29 cellular contexts compared by ENCODE assay signal in genomic region chr14:105150026-105150367, GRCh38.
"Had no signal": no experiment of that assay in that cellular context is flagged by ENCODE, and none has a peak within 500 bp of the region (broad histone marks: within the 10 kb centered on the region; RNA-seq: fewer than 3 reads in every experiment).

No MANE protein-coding gene starts in this region.

- H3K36me3 ChIP-seq: adrenal gland had no signal

- H3K9me3 ChIP-seq: adrenal gland, body of pancreas, esophagus muscularis mucosa, gastrocnemius medialis had no signal

- ATAC-seq: activated CD4-positive, CD25-positive, alpha-beta regulatory T cell treated with anti-CD3 and anti-CD28 coated beads, Interleukin-2, amount 50 U/mL, for 24 hours; activated CD8-positive, alpha-beta T cell treated with anti-CD3 and anti-CD28 coated beads for 36 hours; activated naive CD8-positive, alpha-beta T cell treated with anti-CD3 and anti-CD28 coated beads, Interleukin-2, amount 50 U/mL, for 24 hours; activated T-cell treated with anti-CD3 and anti-CD28 coated beads, Interleukin-2, amount 50 U/mL, for 4 hours; body of pancreas; effector memory CD8-positive, alpha-beta T cell; foreskin keratinocyte; gastrocnemius medialis; T-helper 17 cell had no signal

- H3K4me3 ChIP-seq: adrenal gland, body of pancreas, esophagus muscularis mucosa, gastrocnemius medialis had no signal

- H3K27me3 ChIP-seq: adrenal gland, body of pancreas, esophagus muscularis mucosa, foreskin keratinocyte, gastrocnemius medialis had no signal

- H3K4me1 ChIP-seq: adrenal gland, body of pancreas, foreskin keratinocyte had no signal

- H3K9me3 Mint-ChIP-seq: activated B cell treated with CpG ODN at 0.5 μM for 24 hours; activated CD8-positive, alpha-beta T cell treated with anti-CD3 and anti-CD28 coated beads for 36 hours; activated naive CD4-positive, alpha-beta T cell treated with anti-CD3 and anti-CD28 coated beads, Interleukin-2, amount 50 U/mL, for 24 hours; activated naive CD8-positive, alpha-beta T cell treated with anti-CD3 and anti-CD28 coated beads for 36 hours; activated naive CD8-positive, alpha-beta T cell treated with anti-CD3 and anti-CD28 coated beads, Interleukin-2, amount 50 U/mL, for 24 hours; activated T-cell treated with anti-CD3 and anti-CD28 coated beads, Interleukin-2, amount 50 U/mL, for 4 hours; effector memory CD8-positive, alpha-beta T cell; T-helper 2 cell treated with Interferon-gamma antibody and Interleukin-4, amounts not matched to agents 5 μg/mL and 100 μg/mL, for 36 hours had no signal

- H3K27me3 Mint-ChIP-seq: activated B cell treated with CpG ODN at 0.5 μM for 24 hours; activated CD8-positive, alpha-beta T cell treated with anti-CD3 and anti-CD28 coated beads for 36 hours; activated naive CD4-positive, alpha-beta T cell treated with anti-CD3 and anti-CD28 coated beads, Interleukin-2, amount 50 U/mL, for 24 hours; activated naive CD8-positive, alpha-beta T cell treated with anti-CD3 and anti-CD28 coated beads for 36 hours; activated naive CD8-positive, alpha-beta T cell treated with anti-CD3 and anti-CD28 coated beads, Interleukin-2, amount 50 U/mL, for 24 hours; effector memory CD8-positive, alpha-beta T cell; T-helper 17 cell had no signal

- H3K27ac Mint-ChIP-seq: activated B cell treated with CpG ODN at 0.5 μM for 24 hours; activated CD8-positive, alpha-beta T cell treated with anti-CD3 and anti-CD28 coated beads for 36 hours; activated naive CD4-positive, alpha-beta T cell treated with anti-CD3 and anti-CD28 coated beads, Interleukin-2, amount 50 U/mL, for 24 hours; activated naive CD8-positive, alpha-beta T cell treated with anti-CD3 and anti-CD28 coated beads for 36 hours; activated naive CD8-positive, alpha-beta T cell treated with anti-CD3 and anti-CD28 coated beads, Interleukin-2, amount 50 U/mL, for 24 hours; effector memory CD8-positive, alpha-beta T cell; T-helper 17 cell; T-helper 2 cell treated with Interferon-gamma antibody and Interleukin-4, amounts not matched to agents 5 μg/mL and 100 μg/mL, for 36 hours had no signal

- H3K27ac ChIP-seq: adrenal gland, body of pancreas, esophagus muscularis mucosa, foreskin keratinocyte, gastrocnemius medialis, WERI-Rb-1 had no signal

- H3K4me3 Mint-ChIP-seq: activated B cell treated with CpG ODN at 0.5 μM for 24 hours; activated CD8-positive, alpha-beta T cell treated with anti-CD3 and anti-CD28 coated beads for 36 hours; activated naive CD4-positive, alpha-beta T cell treated with anti-CD3 and anti-CD28 coated beads, Interleukin-2, amount 50 U/mL, for 24 hours; activated naive CD8-positive, alpha-beta T cell treated with anti-CD3 and anti-CD28 coated beads for 36 hours; activated naive CD8-positive, alpha-beta T cell treated with anti-CD3 and anti-CD28 coated beads, Interleukin-2, amount 50 U/mL, for 24 hours; activated T-cell treated with anti-CD3 and anti-CD28 coated beads, Interleukin-2, amount 50 U/mL, for 4 hours; effector memory CD8-positive, alpha-beta T cell; T-helper 17 cell; T-helper 2 cell treated with Interferon-gamma antibody and Interleukin-4, amounts not matched to agents 5 μg/mL and 100 μg/mL, for 36 hours had no signal

- H3K36me3 Mint-ChIP-seq: activated naive CD4-positive, alpha-beta T cell treated with anti-CD3 and anti-CD28 coated beads, Interleukin-2, amount 50 U/mL, for 24 hours; activated naive CD8-positive, alpha-beta T cell treated with anti-CD3 and anti-CD28 coated beads for 36 hours had no signal

- H3K4me1 Mint-ChIP-seq: activated B cell treated with CpG ODN at 0.5 μM for 24 hours; activated naive CD4-positive, alpha-beta T cell treated with anti-CD3 and anti-CD28 coated beads, Interleukin-2, amount 50 U/mL, for 24 hours; activated naive CD8-positive, alpha-beta T cell treated with anti-CD3 and anti-CD28 coated beads for 36 hours; activated naive CD8-positive, alpha-beta T cell treated with anti-CD3 and anti-CD28 coated beads, Interleukin-2, amount 50 U/mL, for 24 hours; T-helper 17 cell had no signal

- DNase-seq: activated B cell treated with CpG ODN at 0.5 μM for 24 hours; activated CD4-positive, alpha-beta T cell treated with anti-CD3 and anti-CD28 coated beads for 48 hours; activated CD4-positive, alpha-beta T cell treated with anti-CD3 and anti-CD28 coated beads, Interleukin-2, amount 50 U/mL, for 1 hour; activated CD4-positive, alpha-beta T cell treated with anti-CD3 and anti-CD28 coated beads, Interleukin-2, amount 50 U/mL, for 48 hours; activated CD8-positive, alpha-beta memory T cell treated with anti-CD3 and anti-CD28 coated beads for 24 hours; activated CD8-positive, alpha-beta T cell treated with anti-CD3 and anti-CD28 coated beads for 36 hours; activated gamma-delta T cell; activated naive CD4-positive, alpha-beta T cell; activated naive CD8-positive, alpha-beta T cell treated with anti-CD3 and anti-CD28 coated beads for 36 hours; activated naive CD8-positive, alpha-beta T cell treated with anti-CD3 and anti-CD28 coated beads, Interleukin-2, amount 50 U/mL, for 24 hours; activated T-cell treated with anti-CD3 and anti-CD28 coated beads, Interleukin-2, amount 50 U/mL, for 4 hours; adrenal gland; amygdala; caudate nucleus; cortex of kidney; dermis blood vessel endothelial cell; effector CD4-positive, alpha-beta T cell; effector memory CD8-positive, alpha-beta T cell; erythroblast; foreskin keratinocyte; T1000; WERI-Rb-1 had no signal
